In genomic region chr4:80125252-80126177, GRCh38 we compare ENCODE assay signal across 8 cellular contexts. TPM values are rescaled to one million over a fixed set of nuclear protein-coding genes. Genes with fewer than 3 reads are reported as not detected.
DNase-seq lines count a peak whose midpoint lies in the region; ATAC-seq and TF ChIP-seq lines count a peak whose summit lies in the region.

No MANE protein-coding gene starts in this region.

- H3F3A ChIP-seq in PC-3 (ENCODE audit: low read length, unreplicated experiment), result no peaks in the 10 kb centered on the region

- H3K9me3 Mint-ChIP-seq in HFFc6, result no peaks in the 10 kb centered on the region
- no peaks in the 10 kb centered on the region for H3K9me3 Mint-ChIP-seq in activated naive CD4-positive, alpha-beta T cell treated with anti-CD3 and anti-CD28 coated beads, Interleukin-2, amount 50 U/mL, for 24 hours

- H2AFZ ChIP-seq in PC-3 (ENCODE audit: low read length), result 0 out of 2 replicates have a peak overlapping the region, but pooled peaks have one; percentile 1

- DNase-seq in activated gamma-delta T cell treated with Interleukin-2 at 50 U/mL for 16 hours, result peak; percentile 29
- no peak for DNase-seq in activated gamma-delta T cell (lab: John Stamatoyannopoulos, UW)
- peak; percentile 33 for DNase-seq in HFFc6
- peak; percentile 48 for DNase-seq in PC-3
- no peak for DNase-seq in left lung
- no peak for DNase-seq in SHP77 treated with DMSO at 0.1 percent for 48 hours (lab: John Stamatoyannopoulos, UW)
- DNase-seq in superior temporal gyrus (ENCODE audit: extremely low spot score), result no peak

- ATAC-seq in PC-3 (peak; percentile 41), left lung (peak; percentile 49)

- peak overlapping the region; percentile 22; the same call in 1 of the 2 replicates for H3K4me3 Mint-ChIP-seq in HFFc6
- peak overlapping the region; percentile 73 for H3K4me3 Mint-ChIP-seq in activated naive CD4-positive, alpha-beta T cell treated with anti-CD3 and anti-CD28 coated beads, Interleukin-2, amount 50 U/mL, for 24 hours

- H3K4me3 ChIP-seq in PC-3 (ENCODE audit: low read length), result no peak overlapping the region
- no peak overlapping the region for H3K4me3 ChIP-seq in left lung

- peak overlapping the region; percentile 60; the same call in 1 of the 2 replicates for H3K9ac ChIP-seq in PC-3 (ENCODE audit: low read length)

- POLR2A ChIA-PET in PC-3 (lab: Charles Lee; ENCODE audit: unreplicated experiment), result interaction anchor here (0.6 to 0.7 kb wide), 2 partner anchors 28 to 64 kb away, joined by 5 to 9 read pairs; no protein-coding TSS in a partner anchor

- H3K9me3 ChIP-seq in PC-3 (ENCODE audit: low read length) (no peaks in the 10 kb centered on the region), left lung (no peaks in the 10 kb centered on the region)

- H3K27ac ChIP-seq in PC-3 (ENCODE audit: low read length), result peak overlapping the region; percentile 85
- H3K27ac ChIP-seq in left lung, result peak overlapping the region in 1 of 2 donors; percentile 26

- BruUV-seq in PC-3 (replicated peaks; lab: Mats Ljungman, UMichigan), result no TSS peak

- TF ChIP-seq CTCF in HFFc6 (IDR thresholded peaks at IDR 0.05), result peak; percentile 85
- peak; percentile 68 for TF ChIP-seq CTCF in PC-3 (conservative IDR thresholded peaks at IDR 0.05; ENCODE audit: low read depth, low read length)
- peak in 1 of 2 donors; percentile 23 for TF ChIP-seq CTCF in left lung (IDR thresholded peaks at IDR 0.05)

- no peaks in the 10 kb centered on the region for H3K36me3 ChIP-seq in PC-3 (ENCODE audit: low read depth, low read length)
- H3K36me3 ChIP-seq in left lung, result no peaks in the 10 kb centered on the region

- peak overlapping the region; percentile 51 for H3K27ac Mint-ChIP-seq in HFFc6
- H3K27ac Mint-ChIP-seq in activated naive CD4-positive, alpha-beta T cell treated with anti-CD3 and anti-CD28 coated beads, Interleukin-2, amount 50 U/mL, for 24 hours, result peak overlapping the region; percentile 95

- no peaks in the 10 kb centered on the region for H3K27me3 ChIP-seq in PC-3 (ENCODE audit: low read length)
- H3K27me3 ChIP-seq in left lung, result no peaks in the 10 kb centered on the region

- H3K79me2 ChIP-seq in PC-3 (ENCODE audit: low read length), result no peaks in the 10 kb centered on the region

- no peaks in the 10 kb centered on the region; the same call in 1 of the 2 replicates for H3K27me3 Mint-ChIP-seq in HFFc6 (ENCODE audit: insufficient read depth)
- H3K27me3 Mint-ChIP-seq in activated naive CD4-positive, alpha-beta T cell treated with anti-CD3 and anti-CD28 coated beads, Interleukin-2, amount 50 U/mL, for 24 hours, result no peaks in the 10 kb centered on the region

- 0 out of 2 replicates have a peak overlapping the region, but pooled peaks have one; percentile 17 for H3K4me2 ChIP-seq in PC-3 (ENCODE audit: low read length)

- H3K4me1 Mint-ChIP-seq in HFFc6 (ENCODE audit: low read depth), result peaks cover 59% of the 10 kb centered on the region
- H3K4me1 Mint-ChIP-seq in activated naive CD4-positive, alpha-beta T cell treated with anti-CD3 and anti-CD28 coated beads, Interleukin-2, amount 50 U/mL, for 24 hours, result peaks cover 65% of the 10 kb centered on the region

- H3K36me3 Mint-ChIP-seq in HFFc6 (ENCODE audit: low read depth), result peaks cover 5% of the 10 kb centered on the region; the same call in 1 of the 2 replicates
- no peaks in the 10 kb centered on the region for H3K36me3 Mint-ChIP-seq in activated naive CD4-positive, alpha-beta T cell treated with anti-CD3 and anti-CD28 coated beads, Interleukin-2, amount 50 U/mL, for 24 hours

- no peaks in the 10 kb centered on the region for H4K20me1 ChIP-seq in PC-3 (ENCODE audit: low read length)

- CTCF ChIA-PET in PC-3 (lab: Charles Lee), result interaction anchor here (0.5 to 0.9 kb wide), 2 partner anchors 17 to 58 kb away, joined by 3 read pairs; no protein-coding TSS in a partner anchor

- intact Hi-C loops in PC-3 (cut with micrococcal nuclease), result loop anchor here (1.0 kb wide), 1 partner anchor 59 kb away; no protein-coding TSS in a partner anchor
- intact Hi-C loops in left lung (cut with DNase I), result no loop called here

- H3K9me2 ChIP-seq in PC-3 (replicated peaks; ENCODE audit: low read length), result no peaks in the 10 kb centered on the region

- H3K4me1 ChIP-seq in PC-3 (ENCODE audit: insufficient read depth, low read length) (peaks cover 42% of the 10 kb centered on the region), left lung (peaks cover 0 to 19% of the 10 kb centered on the region in 2 donors)

RNA-seq across cellular contexts. Expression of gene ANTXR2, which starts 52.5 kb away (rescaled TPM):
- 100 to 1,000 TPM; 137 to 198 (median 144) TPM for total RNA-seq in HFFc6 (2021; fragmentation: NEBNext Ultra II Directional; extraction: Animal tissue kit (Norgen Biotek cat#: 25700))
- total RNA-seq in PC-3 (2014; rRNA removed), result 43.9 and 56.3 TPM in 2 replicates
- total RNA-seq in left lung, result 10 to 100 TPM; 45.6 to 73.3 TPM

Comparison
In these comparisons a context has a peak if more than half of its experiments do, and no peak if none do; other contexts are left out.
1. DNase-seq: peak in activated gamma-delta T cell treated with Interleukin-2 at 50 U/mL for 16 hours (single experiment), HFFc6 (single experiment) and PC-3 (single experiment); none in activated gamma-delta T cell (single experiment), left lung (0 of 2), SHP77 treated with DMSO at 0.1 percent for 48 hours (single experiment) and superior temporal gyrus (single experiment).